In the genomic region with DNA sequence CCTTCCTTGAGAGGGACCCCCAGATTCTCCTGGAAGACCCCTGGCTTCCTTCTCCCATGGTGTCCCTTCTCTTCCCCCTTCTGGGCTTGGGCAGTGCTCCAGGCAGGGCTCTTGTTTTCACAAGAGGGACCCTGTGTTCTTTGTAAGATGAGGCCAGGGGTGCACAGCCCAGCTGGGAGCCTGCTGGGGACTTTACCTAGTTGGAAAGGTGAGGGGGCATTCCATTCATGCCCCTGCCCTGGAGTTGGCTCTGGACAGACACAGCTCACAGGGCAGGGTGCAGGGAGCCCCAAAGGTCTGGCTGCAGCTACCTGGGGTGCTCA, we compare ENCODE assay signal across 22 cellular contexts. TPM values are rescaled to one million over a fixed set of nuclear protein-coding genes. Genes with fewer than 3 reads are reported as not detected.
DNase-seq lines count a peak whose midpoint lies in the region; ATAC-seq and TF ChIP-seq lines count a peak whose summit lies in the region.
"Had no signal": no experiment of that assay in that cellular context is flagged by ENCODE, and none has a peak within 500 bp of the region (broad histone marks: within the 10 kb centered on the region; RNA-seq: fewer than 3 reads in every experiment).

No MANE protein-coding gene starts in this region.

- no peaks in the 10 kb centered on the region for H3K36me3 Mint-ChIP-seq in activated naive CD8-positive, alpha-beta T cell treated with anti-CD3 and anti-CD28 coated beads, Interleukin-2, amount 50 U/mL, for 24 hours (ENCODE audit: low read depth)
- H3K36me3 Mint-ChIP-seq: CD8-positive, alpha-beta T cell had no signal

- no peaks in the 10 kb centered on the region for H3K4me1 Mint-ChIP-seq in activated naive CD8-positive, alpha-beta T cell treated with anti-CD3 and anti-CD28 coated beads, Interleukin-2, amount 50 U/mL, for 24 hours

- H3K27me3 ChIP-seq in breast epithelium, result no peaks in the 10 kb centered on the region
- H3K27me3 ChIP-seq in mammary epithelial cell (ENCODE audit: insufficient read depth, low read length), result no peaks in the 10 kb centered on the region
- no peaks in the 10 kb centered on the region for H3K27me3 ChIP-seq in ascending aorta
- H3K27me3 ChIP-seq in thymus (ENCODE audit: control insufficient read depth, insufficient read depth), result no peaks in the 10 kb centered on the region
- H3K27me3 ChIP-seq in heart right ventricle, result no peaks in the 10 kb centered on the region
- H3K27me3 ChIP-seq: SJCRH30 had no signal

- H2AFZ ChIP-seq in mammary epithelial cell (ENCODE audit: low read depth, low read length), result no peak overlapping the region

- no peak overlapping the region for H3K4me2 ChIP-seq in mammary epithelial cell (ENCODE audit: insufficient read depth, low read depth, low read length)

- BruUV-seq in mammary epithelial cell (replicated peaks; lab: Mats Ljungman, UMichigan), result no TSS peak

- H3K79me2 ChIP-seq in mammary epithelial cell (ENCODE audit: insufficient read depth, low read length), result no peaks in the 10 kb centered on the region

- DNase-seq in breast epithelium (ENCODE audit: low spot score in 2 of 2), result no peak
- no peak for DNase-seq in mammary epithelial cell
- DNase-seq in ascending aorta (ENCODE audit: low spot score in 2 of 2), result no peak
- DNase-seq in heart right ventricle, result no peak
- DNase-seq in activated naive CD8-positive, alpha-beta T cell treated with anti-CD3 and anti-CD28 coated beads, Interleukin-2, amount 50 U/mL, for 24 hours, result no peak
- DNase-seq in NCI-H1105 (lab: John Stamatoyannopoulos, UW), result no peak
- DNase-seq: ACHN; C1 segment of cervical spinal cord; CD8-positive, alpha-beta T cell; DND-41; H9; NCI-H1092; NCI-H146; NCI-H2029; NCI-H2227 treated with DMSO at 0.1 percent for 48 hours; NCI-H510A had no signal

- no peaks in the 10 kb centered on the region for H3K9me3 Mint-ChIP-seq in activated naive CD8-positive, alpha-beta T cell treated with anti-CD3 and anti-CD28 coated beads, Interleukin-2, amount 50 U/mL, for 24 hours
- H3K9me3 Mint-ChIP-seq: CD8-positive, alpha-beta T cell; H9 had no signal

- no peak for ATAC-seq in heart right ventricle
- no peak for ATAC-seq in HG03139 (IDR thresholded peaks at IDR 0.05; ENCODE audit: unreplicated experiment)
- ATAC-seq in activated naive CD8-positive, alpha-beta T cell treated with anti-CD3 and anti-CD28 coated beads, Interleukin-2, amount 50 U/mL, for 24 hours, result no peak
- ATAC-seq: CD8-positive, alpha-beta T cell; Panc1 had no signal

- H4K20me1 ChIP-seq in mammary epithelial cell (ENCODE audit: insufficient read depth, low read length), result no peaks in the 10 kb centered on the region

- peaks cover 4% of the 10 kb centered on the region for H3K27me3 Mint-ChIP-seq in activated naive CD8-positive, alpha-beta T cell treated with anti-CD3 and anti-CD28 coated beads, Interleukin-2, amount 50 U/mL, for 24 hours

- H3K9ac ChIP-seq in mammary epithelial cell (ENCODE audit: insufficient read depth, low read length), result no peak overlapping the region

- H3K9me3 ChIP-seq in breast epithelium (no peaks in the 10 kb centered on the region), mammary epithelial cell (replicated peaks; ENCODE audit: insufficient read depth, low read length) (no peaks in the 10 kb centered on the region), ascending aorta (no peaks in the 10 kb centered on the region), thymus (ENCODE audit: control insufficient read depth) (no peaks in the 10 kb centered on the region), heart right ventricle (no peaks in the 10 kb centered on the region)
- H3K9me3 ChIP-seq: SJCRH30 had no signal

- H3K4me1 ChIP-seq in breast epithelium (peaks cover 0 to 16% of the 10 kb centered on the region in 2 donors), mammary epithelial cell (ENCODE audit: insufficient read depth, low read length) (peaks cover 23% of the 10 kb centered on the region), ascending aorta (peaks cover 0 to 3% of the 10 kb centered on the region in 2 donors), thymus (ENCODE audit: control insufficient read depth, insufficient read depth, low read length) (no peaks in the 10 kb centered on the region), heart right ventricle (peaks cover 0 to 9% (median 0%) of the 10 kb centered on the region in 9 donors)

- TF ChIP-seq POLR2A in breast epithelium (IDR thresholded peaks at IDR 0.05), result no peak

- in situ Hi-C loops in mammary epithelial cell (cut with MboI; ENCODE audit: low sequenced_read_pairs in 2 of 2), result no loop called here

- peak overlapping the region; percentile 74 to 87 for H3K27ac ChIP-seq in breast epithelium
- no peak overlapping the region for H3K27ac ChIP-seq in mammary epithelial cell (ENCODE audit: insufficient read depth, low read depth, low read length)
- peak overlapping the region; percentile 64 to 67 for H3K27ac ChIP-seq in ascending aorta
- H3K27ac ChIP-seq in thymus (ENCODE audit: low read depth), result peak overlapping the region; percentile 9
- H3K27ac ChIP-seq in heart right ventricle, result no peak overlapping the region
- H3K27ac ChIP-seq: 22Rv1, SJCRH30 had no signal

- H3K4me3 Mint-ChIP-seq in activated naive CD8-positive, alpha-beta T cell treated with anti-CD3 and anti-CD28 coated beads, Interleukin-2, amount 50 U/mL, for 24 hours, result no peak overlapping the region
- H3K4me3 Mint-ChIP-seq: CD8-positive, alpha-beta T cell; H9 had no signal

- CTCF ChIA-PET in mammary epithelial cell (lab: Charles Lee; ENCODE audit: low non-redundant PET), result no interaction called here

- dilution Hi-C loops in mammary epithelial cell (cut with HindIII; ENCODE audit: low sequenced_read_pairs), result no loop called here

- no peak for TF ChIP-seq CTCF in breast epithelium (IDR thresholded peaks at IDR 0.05)
- no peak for TF ChIP-seq CTCF in mammary epithelial cell (conservative IDR thresholded peaks at IDR 0.05 in 1 of 2, IDR thresholded peaks at IDR 0.05 in 1 of 2; ENCODE audit: extremely low read depth in 1 of 2, insufficient read depth in 1 of 2, low read depth in 1 of 2, low read length in 2 of 2)
- TF ChIP-seq CTCF in ascending aorta (IDR thresholded peaks at IDR 0.05), result no peak
- no peak for TF ChIP-seq CTCF in heart right ventricle (IDR thresholded peaks at IDR 0.05)

- intact Hi-C loops in breast epithelium (cut with DNase I; ENCODE audit: low total_unique reads), result no loop called here
- intact Hi-C loops in mammary epithelial cell (cut with micrococcal nuclease), result no loop called here
- intact Hi-C loops in ascending aorta (cut with DNase I), result no loop called here
- intact Hi-C loops in heart right ventricle (cut with DNase I), result no loop called here

- H3K36me3 ChIP-seq in breast epithelium (no peaks in the 10 kb centered on the region), mammary epithelial cell (ENCODE audit: insufficient read depth, low read length) (peaks cover 15% of the 10 kb centered on the region), ascending aorta (peaks cover 58 to 72% of the 10 kb centered on the region in 2 donors), thymus (ENCODE audit: control insufficient read depth, insufficient read depth) (no peaks in the 10 kb centered on the region), heart right ventricle (peaks cover 0 to 26% (median 0%) of the 10 kb centered on the region in 9 donors)
- H3K36me3 ChIP-seq: SJCRH30 had no signal

- H3K4me3 ChIP-seq in breast epithelium, result peak overlapping the region in 1 of 3 donors; percentile 5
- H3K4me3 ChIP-seq in mammary epithelial cell (replicated peaks in 1 of 3; ENCODE audit: insufficient read depth in 1 of 3, low read depth in 2 of 3, low read length in 3 of 3), result no peak overlapping the region
- H3K4me3 ChIP-seq in ascending aorta, result no peak overlapping the region
- no peak overlapping the region for H3K4me3 ChIP-seq in thymus (ENCODE audit: low read length)
- no peak overlapping the region for H3K4me3 ChIP-seq in heart right ventricle
- H3K4me3 ChIP-seq: GM12878, SJCRH30 had no signal

- H3K27ac Mint-ChIP-seq in activated naive CD8-positive, alpha-beta T cell treated with anti-CD3 and anti-CD28 coated beads, Interleukin-2, amount 50 U/mL, for 24 hours, result no peak overlapping the region
- H3K27ac Mint-ChIP-seq: CD8-positive, alpha-beta T cell; H9 had no signal

RNA-seq across cellular contexts. Expression of a gene that starts 31.2 kb away (rescaled TPM):
- total RNA-seq in breast epithelium (10 to 100 TPM; 17.3 to 31.8 (median 21.3) TPM), mammary epithelial cell (10 to 100 TPM in 1 of 2 donors, 1 to 10 TPM in 1; 6.7 to 18.2 TPM), ascending aorta (10.0 TPM), heart right ventricle (10 to 100 TPM; 32.0 to 44.3 (median 40.3) TPM)
- polyA plus RNA-seq in mammary epithelial cell (20.5 TPM), thymus (34.1 TPM), heart right ventricle (10 to 100 TPM; 20.6 to 32.1 TPM)
- not detected for polyA minus RNA-seq in mammary epithelial cell

RNA-seq across cellular contexts. Expression of a gene that starts 31.7 kb away (rescaled TPM):
- 100 to 1,000 TPM; 277 to 663 (median 594) TPM for total RNA-seq in breast epithelium
- total RNA-seq in mammary epithelial cell, result 100 to 1,000 TPM; 248 to 347 TPM
- polyA plus RNA-seq in mammary epithelial cell, result 466 TPM
- polyA minus RNA-seq in mammary epithelial cell, result 327 TPM
- total RNA-seq in ascending aorta, result 324 TPM
- 260 TPM for polyA plus RNA-seq in thymus
- 100 to 1,000 TPM in 5 of 10 donors, 10 to 100 TPM in 5; 70.0 to 258 (median 96.0) TPM for total RNA-seq in heart right ventricle
- 100 to 1,000 TPM; 130 to 148 TPM for polyA plus RNA-seq in heart right ventricle

Comparison
In these comparisons a context has a peak if more than half of its experiments do, and no peak if none do; other contexts are left out.
1. H3K27ac ChIP-seq: peak in breast epithelium (2 of 2), ascending aorta (2 of 2) and thymus (single experiment); none in mammary epithelial cell (single experiment) and heart right ventricle (0 of 10).